In the genomic region with DNA sequence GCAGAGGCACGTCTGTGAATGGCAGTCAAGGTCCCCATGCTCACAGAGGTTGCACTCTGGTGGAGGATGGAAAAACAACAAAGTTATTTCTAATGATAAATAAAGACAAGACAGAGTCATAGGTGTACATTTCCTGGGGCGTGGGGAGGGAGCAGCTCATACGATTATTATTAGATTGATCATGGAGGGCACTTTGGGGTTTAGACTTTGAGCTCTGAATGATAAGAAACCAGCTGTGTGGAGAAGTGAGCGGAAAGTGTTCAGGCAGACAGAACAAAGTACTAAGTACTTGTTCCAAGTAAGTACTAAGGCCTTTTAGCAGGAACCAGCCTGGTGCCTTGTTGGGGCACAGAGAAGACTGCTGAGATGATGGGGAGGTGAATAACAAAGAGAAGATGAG, we compare ENCODE assay signal across 24 cellular contexts.
A peak's percentile ranks its signal among the peaks of the same experiment; 100 is the strongest.
DNase-seq lines count a peak whose midpoint lies in the region; ATAC-seq, FAIRE-seq and TF ChIP-seq lines count a peak whose summit lies in the region.
"Had no signal": no experiment of that assay in that cellular context is flagged by ENCODE, and none has a peak within 500 bp of the region (broad histone marks: within the 10 kb centered on the region; RNA-seq: fewer than 3 reads in every experiment).

No MANE protein-coding gene starts in this region.

- H2AK5ac ChIP-seq in mesenchymal stem cell (ENCODE audit: low read length, severe bottlenecking) (no peak overlapping the region), trophoblast cell (ENCODE audit: low read length) (no peak overlapping the region)

- H2BK15ac ChIP-seq in mesenchymal stem cell (ENCODE audit: low read depth, poor library complexity, severe bottlenecking) = no peak overlapping the region

- H2BK120ac ChIP-seq in mesenchymal stem cell (ENCODE audit: low read depth, low read length) (no peak overlapping the region), trophoblast cell (ENCODE audit: insufficient read depth, low read length, poor library complexity) (no peak overlapping the region)

- peak overlapping the region; percentile 19 to 31 for H2BK12ac ChIP-seq in mesenchymal stem cell (ENCODE audit: low read length in 2 of 2)
- H2BK12ac ChIP-seq in trophoblast cell (ENCODE audit: low read length) = no peak overlapping the region

- no peak for TF ChIP-seq POLR2A in HepG2 (IDR thresholded peaks at IDR 0.05; ENCODE audit: insufficient read depth in 1 of 2, low read depth in 2 of 2, low read length in 2 of 2)
- no peak for TF ChIP-seq POLR2A in right lobe of liver (IDR thresholded peaks at IDR 0.05)

- H3K27ac Mint-ChIP-seq in activated naive CD8-positive, alpha-beta T cell treated with anti-CD3 and anti-CD28 coated beads for 36 hours = no peak overlapping the region
- H3K27ac Mint-ChIP-seq: B cell; CD4-positive, CD25-positive, alpha-beta regulatory T cell; CD8-positive, alpha-beta T cell had no signal

- 6% methylated on average over 4 of the region's 4 CpGs for WGBS in HepG2 (ENCODE audit: low lambda C conversion rate)
- 65% methylated on average over 4 of the region's 4 CpGs for WGBS in right lobe of liver (ENCODE audit: insufficient coverage, low coverage, low lambda C conversion rate, missing lambda C conversion rate)
- WGBS in mesenchymal stem cell = 89% methylated on average over 4 of the region's 4 CpGs
- WGBS in trophoblast cell (ENCODE audit: extremely low coverage, insufficient coverage, insufficient read length) = no CpG with 5 or more reads among the region's 4 CpGs
- WGBS in aorta, 2 donors = 89 to 95% methylated on average over 4 of the region's 4 CpGs

- H3K23ac ChIP-seq in mesenchymal stem cell (ENCODE audit: low read length in 2 of 2) (no peak overlapping the region), trophoblast cell (ENCODE audit: low read length) (no peak overlapping the region)

- intact Hi-C loops in HepG2 (cut with micrococcal nuclease; ENCODE audit: unreplicated experiment) (no loop called here), right lobe of liver (cut with DNase I) (no loop called here), aorta (cut with DNase I) (loop anchor here in 1 of 2 donors (5.0 to 10.0 kb wide), 2 partner anchors 100 to 687 kb away; no protein-coding TSS in a partner anchor)

- H3K4me3 ChIP-seq in HepG2 (replicated peaks in 1 of 3; ENCODE audit: insufficient read depth in 1 of 3, low read depth in 2 of 3, low read length in 3 of 3) = no peak overlapping the region
- no peak overlapping the region for H3K4me3 ChIP-seq in right lobe of liver
- no peak overlapping the region for H3K4me3 ChIP-seq in mesenchymal stem cell (ENCODE audit: insufficient read depth in 1 of 2, low read depth in 1 of 2, low read length in 2 of 2)
- no peak overlapping the region for H3K4me3 ChIP-seq in trophoblast cell (ENCODE audit: low read depth, low read length)
- H3K4me3 ChIP-seq in aorta (ENCODE audit: low read length in 2 of 2) = no peak overlapping the region
- H3K4me3 ChIP-seq: BLaER1, GM23248 had no signal

- no peaks in the 10 kb centered on the region for H4K20me1 ChIP-seq in HepG2 (ENCODE audit: insufficient read depth, low read length)
- H4K20me1 ChIP-seq: BLaER1 had no signal

- H3K9ac ChIP-seq in HepG2 (ENCODE audit: insufficient read depth, low read depth, low read length) (no peak overlapping the region), mesenchymal stem cell (ENCODE audit: low read length) (no peak overlapping the region), trophoblast cell (ENCODE audit: low read length) (no peak overlapping the region)
- H3K9ac ChIP-seq: BLaER1, GM23248 had no signal

- no peak for TF ChIP-seq CTCF in HepG2 (CRISPR knock-in tag; IDR thresholded peaks at IDR 0.05)
- no peak for TF ChIP-seq CTCF in right lobe of liver (IDR thresholded peaks at IDR 0.05)

- H3K9me3 ChIP-seq in HepG2 (ENCODE audit: low read length) = no peaks in the 10 kb centered on the region
- no peaks in the 10 kb centered on the region for H3K9me3 ChIP-seq in right lobe of liver
- H3K9me3 ChIP-seq in mesenchymal stem cell (ENCODE audit: control insufficient read depth, low read length) = no peaks in the 10 kb centered on the region
- H3K9me3 ChIP-seq in trophoblast cell (ENCODE audit: insufficient read depth, low read depth, low read length) = no peaks in the 10 kb centered on the region
- H3K9me3 ChIP-seq in aorta (ENCODE audit: control insufficient read depth, low read length) = no peaks in the 10 kb centered on the region
- H3K9me3 ChIP-seq: BLaER1, Caco-2 had no signal

- H3K36me3 ChIP-seq in HepG2 (replicated peaks in 1 of 2; ENCODE audit: control insufficient read depth in 1 of 2, insufficient read depth in 2 of 2, low read length in 2 of 2) = no peaks in the 10 kb centered on the region
- H3K36me3 ChIP-seq in right lobe of liver = no peaks in the 10 kb centered on the region
- no peaks in the 10 kb centered on the region for H3K36me3 ChIP-seq in mesenchymal stem cell (ENCODE audit: control insufficient read depth in 1 of 2, insufficient read depth in 2 of 2, low read depth in 1 of 2, low read length in 2 of 2)
- H3K36me3 ChIP-seq in trophoblast cell (ENCODE audit: control insufficient read depth in 1 of 2, insufficient read depth in 2 of 2, low read length in 2 of 2) = no peaks in the 10 kb centered on the region
- H3K36me3 ChIP-seq in aorta (ENCODE audit: control insufficient read depth in 1 of 2, insufficient read depth in 2 of 2, low read length in 1 of 2) = no peaks in the 10 kb centered on the region
- H3K36me3 ChIP-seq: BLaER1 had no signal

- CTCF ChIA-PET in HepG2 (lab: Yijun Ruan, JAX; ENCODE audit: low intra/inter-chr PET ratio, low total read pairs) = no interaction called here

- no peak overlapping the region for H3K14ac ChIP-seq in mesenchymal stem cell (ENCODE audit: low read length in 2 of 2)
- H3K14ac ChIP-seq in trophoblast cell (ENCODE audit: low read length) = no peak overlapping the region

- no TSS peak for BruUV-seq in HepG2 (replicated peaks; lab: Mats Ljungman, UMichigan)

- no peaks in the 10 kb centered on the region for H3K79me2 ChIP-seq in HepG2 (ENCODE audit: insufficient read depth, low read length)
- H3K79me2 ChIP-seq in trophoblast cell (ENCODE audit: control insufficient read depth, insufficient read depth, low read length, poor library complexity) = no peaks in the 10 kb centered on the region

- TF ChIP-seq RAD21 in HepG2 (CRISPR knock-in tag; IDR thresholded peaks at IDR 0.05) = no peak

- H3K4me2 ChIP-seq in HepG2 (ENCODE audit: low read depth, low read length) (no peak overlapping the region), mesenchymal stem cell (ENCODE audit: low read length, poor library complexity, severe bottlenecking) (no peak overlapping the region), trophoblast cell (ENCODE audit: low read length) (no peak overlapping the region)

- H3K4me1 Mint-ChIP-seq in activated naive CD8-positive, alpha-beta T cell treated with anti-CD3 and anti-CD28 coated beads for 36 hours = no peaks in the 10 kb centered on the region
- H3K4me1 Mint-ChIP-seq: B cell; CD4-positive, CD25-positive, alpha-beta regulatory T cell had no signal

- H2BK5ac ChIP-seq in mesenchymal stem cell (ENCODE audit: low read depth, low read length, poor library complexity, severe bottlenecking) = no peak overlapping the region
- H2BK5ac ChIP-seq in trophoblast cell (ENCODE audit: low read depth, low read length, poor library complexity) = no peak overlapping the region

- H3K27me3 ChIP-seq in HepG2 (ENCODE audit: control insufficient read depth in 1 of 2, insufficient read depth in 2 of 2, low read length in 2 of 2) (no peaks in the 10 kb centered on the region), right lobe of liver (no peaks in the 10 kb centered on the region), mesenchymal stem cell (ENCODE audit: control insufficient read depth in 1 of 2, insufficient read depth in 1 of 2, low read length in 2 of 2) (peaks cover 0 to 14% of the 10 kb centered on the region in 2 experiments), trophoblast cell (ENCODE audit: insufficient read depth, low read length) (no peaks in the 10 kb centered on the region), aorta (ENCODE audit: control insufficient read depth in 1 of 2, insufficient read depth in 2 of 2, low read length in 1 of 2) (no peaks in the 10 kb centered on the region)
- H3K27me3 ChIP-seq: BLaER1 had no signal

- H3K27ac ChIP-seq in HepG2 (ENCODE audit: extremely low read length, insufficient read depth, low read length) = no peak overlapping the region
- H3K27ac ChIP-seq in right lobe of liver = no peak overlapping the region
- no peak overlapping the region for H3K27ac ChIP-seq in mesenchymal stem cell (ENCODE audit: low read length, poor library complexity, severe bottlenecking)
- H3K27ac ChIP-seq in trophoblast cell (ENCODE audit: low read depth, low read length) = no peak overlapping the region
- no peak overlapping the region for H3K27ac ChIP-seq in aorta (ENCODE audit: low read depth in 1 of 2, low read length in 2 of 2)
- H3K27ac ChIP-seq: 22Rv1, BLaER1, C4-2B, GM23248 had no signal

- H4K91ac ChIP-seq in mesenchymal stem cell (ENCODE audit: low read length) = no peak overlapping the region
- H4K91ac ChIP-seq in trophoblast cell (ENCODE audit: low read depth, low read length) = no peak overlapping the region

- FAIRE-seq in HepG2 (lab: Jason Lieb, UNC) = no peak
- FAIRE-seq: A204.1, G401.6, GM12892, H1 had no signal

- H4K12ac ChIP-seq in trophoblast cell (ENCODE audit: low read depth, low read length) = no peak overlapping the region

- no peak for TF ChIP-seq EP300 in HepG2 (IDR thresholded peaks at IDR 0.05; ENCODE audit: low read depth in 2 of 2, low read length in 2 of 2)
- TF ChIP-seq EP300 in HepG2 (CRISPR knock-in tag; IDR thresholded peaks at IDR 0.05; ENCODE audit: borderline replicate concordance) = no peak

- no peak overlapping the region for H2AFZ ChIP-seq in HepG2 (ENCODE audit: low read length)
- H2AFZ ChIP-seq in mesenchymal stem cell (ENCODE audit: low read depth, low read length) = no peak overlapping the region
- no peak overlapping the region for H2AFZ ChIP-seq in trophoblast cell (ENCODE audit: insufficient read depth, low read length, poor library complexity)
- H2AFZ ChIP-seq: GM23248 had no signal

- H3K18ac ChIP-seq in mesenchymal stem cell (ENCODE audit: low read depth in 1 of 2, low read length in 2 of 2) (no peak overlapping the region), trophoblast cell (ENCODE audit: low read length) (no peak overlapping the region)

- H3K79me1 ChIP-seq in mesenchymal stem cell (replicated peaks; ENCODE audit: low read length, poor library complexity, severe bottlenecking) (no peaks in the 10 kb centered on the region), trophoblast cell (ENCODE audit: low read length) (no peaks in the 10 kb centered on the region)

- peaks cover 6% of the 10 kb centered on the region for H3K9me3 Mint-ChIP-seq in activated naive CD8-positive, alpha-beta T cell treated with anti-CD3 and anti-CD28 coated beads for 36 hours
- H3K9me3 Mint-ChIP-seq: CD8-positive, alpha-beta T cell had no signal

- H3K36me3 Mint-ChIP-seq in activated naive CD8-positive, alpha-beta T cell treated with anti-CD3 and anti-CD28 coated beads for 36 hours = no peaks in the 10 kb centered on the region
- H3K36me3 Mint-ChIP-seq: CD4-positive, CD25-positive, alpha-beta regulatory T cell; CD8-positive, alpha-beta T cell had no signal

- no peak overlapping the region for H3K4me3 Mint-ChIP-seq in activated naive CD8-positive, alpha-beta T cell treated with anti-CD3 and anti-CD28 coated beads for 36 hours
- H3K4me3 Mint-ChIP-seq: B cell; CD4-positive, CD25-positive, alpha-beta regulatory T cell; CD8-positive, alpha-beta T cell had no signal

- H3K27me3 Mint-ChIP-seq in activated naive CD8-positive, alpha-beta T cell treated with anti-CD3 and anti-CD28 coated beads for 36 hours = no peaks in the 10 kb centered on the region
- H3K27me3 Mint-ChIP-seq: CD4-positive, CD25-positive, alpha-beta regulatory T cell had no signal

- no peak overlapping the region for H4K8ac ChIP-seq in mesenchymal stem cell (ENCODE audit: low read length)
- H4K8ac ChIP-seq in trophoblast cell (ENCODE audit: low read depth, low read length) = no peak overlapping the region

- ATAC-seq in HepG2 (peak; percentile 50; the same call in 2 of the 3 replicates), right lobe of liver (no peak), aorta (ENCODE audit: low FRiP score) (peak; percentile 17)
- ATAC-seq: CD8-positive, alpha-beta T cell had no signal

- no peaks in the 10 kb centered on the region for H3K4me1 ChIP-seq in HepG2 (ENCODE audit: insufficient read depth, low read length)
- H3K4me1 ChIP-seq in right lobe of liver = no peaks in the 10 kb centered on the region
- peaks cover 16% of the 10 kb centered on the region for H3K4me1 ChIP-seq in mesenchymal stem cell (ENCODE audit: control insufficient read depth, insufficient read depth, low read depth, low read length)
- H3K4me1 ChIP-seq in trophoblast cell (ENCODE audit: control insufficient read depth in 1 of 2, insufficient read depth in 2 of 2, low read length in 2 of 2) = peaks cover 6 to 9% of the 10 kb centered on the region in 2 experiments
- no peaks in the 10 kb centered on the region for H3K4me1 ChIP-seq in aorta (ENCODE audit: control insufficient read depth in 1 of 2, insufficient read depth in 2 of 2, low read length in 2 of 2)
- H3K4me1 ChIP-seq: Caco-2 had no signal

- POLR2A ChIA-PET in HepG2 (lab: Yijun Ruan, JAX) = no interaction called here

- DNase-seq in HepG2 (ENCODE audit: low spot score) = no peak
- DNase-seq in right lobe of liver = no peak
- no peak for DNase-seq in mesenchymal stem cell
- DNase-seq in trophoblast cell = no peak
- DNase-seq in aorta = no peak
- no peak for DNase-seq in NCI-H1417 treated with DMSO at 0.1 percent for 48 hours (lab: John Stamatoyannopoulos, UW)
- DNase-seq in NCI-H774 (lab: John Stamatoyannopoulos, UW) = no peak
- DNase-seq in activated naive CD8-positive, alpha-beta T cell treated with anti-CD3 and anti-CD28 coated beads for 36 hours = no peak
- DNase-seq: Caco-2; CD4-positive, CD25-positive, alpha-beta regulatory T cell; CD8-positive, alpha-beta T cell; DMS153; DND-41; GM23248; H7; HCEC 1CT had no signal

- in situ Hi-C loops in HepG2 (cut with HindIII; ENCODE audit: extremely low pct_ligation_motif_present, low pct_unique_long_range_greater_than_20kb) = no loop called here

- no peak overlapping the region for H3K4ac ChIP-seq in mesenchymal stem cell (ENCODE audit: low read depth in 1 of 2, low read length in 2 of 2)
- H3K4ac ChIP-seq in trophoblast cell (ENCODE audit: low read depth, low read length) = peak overlapping the region; percentile 57

Comparison
In these comparisons a context has a peak if more than half of its experiments do, and no peak if none do; other contexts are left out.
1. ATAC-seq: peak in HepG2 (single experiment) and aorta (single experiment); none in right lobe of liver (0 of 4).